Comparison of ENCODE assay signal across 10 cellular contexts in genomic region chr16:84177740-84178070, GRCh38. TPM values are rescaled to one million over a fixed set of nuclear protein-coding genes. Genes with fewer than 3 reads are reported as not detected.
A peak's percentile ranks its signal among the peaks of the same experiment; 100 is the strongest.
DNase-seq lines count a peak whose midpoint lies in the region; ATAC-seq, FAIRE-seq and TF ChIP-seq lines count a peak whose summit lies in the region.
"Had no signal": no experiment of that assay in that cellular context is flagged by ENCODE, and none has a peak within 500 bp of the region (broad histone marks: within the 10 kb centered on the region; RNA-seq: fewer than 3 reads in every experiment).

No MANE protein-coding gene starts in this region.

- no peaks in the 10 kb centered on the region for H3K9me3 ChIP-seq in ovary
- no peaks in the 10 kb centered on the region for H3K9me3 ChIP-seq in small intestine (ENCODE audit: control insufficient read depth, low read depth)
- no peaks in the 10 kb centered on the region for H3K9me3 ChIP-seq in CD8-positive, alpha-beta memory T cell (ENCODE audit: low read length)
- no peaks in the 10 kb centered on the region for H3K9me3 ChIP-seq in psoas muscle

- no peak overlapping the region for H3K4me3 Mint-ChIP-seq in CD8-positive, alpha-beta memory T cell

- H3K4me1 ChIP-seq in ovary (ENCODE audit: insufficient read depth) (peaks cover 16% of the 10 kb centered on the region), small intestine (ENCODE audit: control insufficient read depth in 2 of 2, insufficient read depth in 1 of 2, low read depth in 1 of 2, low read length in 1 of 2) (no peaks in the 10 kb centered on the region), psoas muscle (peaks cover 10% of the 10 kb centered on the region)
- H3K4me1 ChIP-seq in CD8-positive, alpha-beta memory T cell (ENCODE audit: insufficient read depth, low read length): no peaks in the 10 kb centered on the region

- H3K27ac ChIP-seq in ovary (peak overlapping the region; percentile 5 to 44), small intestine (ENCODE audit: low read depth in 1 of 2, low read length in 1 of 2) (peak overlapping the region in 1 of 2 donors; percentile 73), psoas muscle (no peak overlapping the region)
- H3K27ac ChIP-seq in CD8-positive, alpha-beta memory T cell (ENCODE audit: low read depth, low read length): no peak overlapping the region

- DNase-seq in AG04449 (ENCODE audit: low read depth, low spot score) (peak; percentile 52), RKO (ENCODE audit: low spot score) (peak; percentile 34), ovary (no peak), small intestine (no peak), psoas muscle (no peak)
- DNase-seq in CD8-positive, alpha-beta memory T cell: no peak
- DNase-seq: activated effector memory CD4-positive, alpha-beta T cell treated with anti-CD3 and anti-CD28 coated beads, Interleukin-2, amount 50 U/mL, for 16 hours; Karpas-422 had no signal

- no peak for TF ChIP-seq POLR2A in ovary (IDR thresholded peaks at IDR 0.05)

- H3K9me3 Mint-ChIP-seq in CD8-positive, alpha-beta memory T cell: no peaks in the 10 kb centered on the region

- H3K27me3 Mint-ChIP-seq in CD8-positive, alpha-beta memory T cell: peaks cover 0 to 2% of the 10 kb centered on the region in 2 donors

- H3K4me3 ChIP-seq in AG04449 (ENCODE audit: low read depth, low read length): no peak overlapping the region
- H3K4me3 ChIP-seq in ovary: no peak overlapping the region
- H3K4me3 ChIP-seq in small intestine (ENCODE audit: low read depth in 1 of 2, low read length in 2 of 2): no peak overlapping the region
- no peak overlapping the region for H3K4me3 ChIP-seq in CD8-positive, alpha-beta memory T cell (ENCODE audit: low read length)
- no peak overlapping the region for H3K4me3 ChIP-seq in psoas muscle

- no peaks in the 10 kb centered on the region for H3K27me3 ChIP-seq in ovary
- no peaks in the 10 kb centered on the region for H3K27me3 ChIP-seq in small intestine (ENCODE audit: control insufficient read depth in 2 of 2, insufficient read depth in 2 of 2, low read length in 2 of 2)
- no peaks in the 10 kb centered on the region for H3K27me3 ChIP-seq in CD8-positive, alpha-beta memory T cell (ENCODE audit: insufficient read depth, low read length, poor library complexity, severe bottlenecking)
- no peaks in the 10 kb centered on the region for H3K27me3 ChIP-seq in psoas muscle (ENCODE audit: insufficient read depth in 3 of 3, low read length in 2 of 3)

- H3K27ac Mint-ChIP-seq in CD8-positive, alpha-beta memory T cell: peak overlapping the region in 1 of 8 donors; percentile 49

- WGBS in ovary, 3 donors: 20 to 23% (median 20%) methylated on average over 9 of the region's 9 CpGs
- 55 to 70% (median 55%) methylated on average over 9 of the region's 9 CpGs for WGBS in small intestine, 3 donors
- WGBS in psoas muscle, 3 donors: 66 to 79% (median 77%) methylated on average over 9 of the region's 9 CpGs

- ATAC-seq in esophagus mucosa: peak; percentile 12
- ATAC-seq in GM18520 (IDR thresholded peaks at IDR 0.05; ENCODE audit: unreplicated experiment): no peak
- no peak for ATAC-seq in psoas muscle

- peaks cover 0 to 6% (median 5%) of the 10 kb centered on the region in 3 donors for H3K4me1 Mint-ChIP-seq in CD8-positive, alpha-beta memory T cell

- no peaks in the 10 kb centered on the region for H3K36me3 ChIP-seq in ovary
- peaks cover 5 to 28% of the 10 kb centered on the region in 2 donors for H3K36me3 ChIP-seq in small intestine (ENCODE audit: control insufficient read depth in 2 of 2, insufficient read depth in 2 of 2, low read length in 2 of 2)
- H3K36me3 ChIP-seq in CD8-positive, alpha-beta memory T cell (ENCODE audit: insufficient read depth, low read length): peaks cover 8% of the 10 kb centered on the region
- peaks cover 6 to 43% of the 10 kb centered on the region in 2 donors for H3K36me3 ChIP-seq in psoas muscle (ENCODE audit: insufficient read depth in 1 of 2, low read depth in 1 of 2)

- peaks cover 0 to 46% (median under 1%) of the 10 kb centered on the region in 3 donors for H3K36me3 Mint-ChIP-seq in CD8-positive, alpha-beta memory T cell

- intact Hi-C loops in ovary (cut with DNase I): loop anchor here in 1 of 4 donors (5.0 to 10.0 kb wide), 3 partner anchors 45 to 213 kb away; partner anchors contain the start of gene NECAB2
- intact Hi-C loops in psoas muscle (cut with DNase I): loop anchor here (2.0 to 10.0 kb wide), 3 partner anchors 33 to 307 kb away; partner anchors contain the start of genes DNAAF1 (in 1 of the 2) and HSDL1 (in 1 of the 2)

- no peak for TF ChIP-seq EP300 in ovary (IDR thresholded peaks at IDR 0.05)

- no peak for FAIRE-seq in small intestine (lab: Jason Lieb, UNC)

- TF ChIP-seq CTCF in AG04449 (IDR thresholded peaks at IDR 0.05; ENCODE audit: insufficient read depth, low read length, missing control alignments): no peak
- no peak for TF ChIP-seq CTCF in ovary (IDR thresholded peaks at IDR 0.05)
- TF ChIP-seq CTCF in psoas muscle (IDR thresholded peaks at IDR 0.05): no peak

- CTCF ChIA-PET in AG04449 (lab: Yijun Ruan, JAX): interaction anchor here (0.8 to 8.0 kb wide), 11 partner anchors 9 to 306 kb away, joined by 3 to 116 read pairs (median 4); partner anchors contain the start of genes MBTPS1 and TAF1C
- CTCF ChIA-PET in CD8-positive, alpha-beta memory T cell (lab: Charles Lee): interaction anchor here (1.0 to 1.1 kb wide), 2 partner anchors 9 to 329 kb away, joined by 3 to 5 read pairs; partner anchors contain the start of gene TAF1C

- POLR2A ChIA-PET in AG04449 (lab: Yijun Ruan, JAX): interaction anchor here (1.7 kb wide), 2 partner anchors 9 to 61 kb away, joined by 5 to 10 read pairs; partner anchors contain the start of genes MBTPS1 and TAF1C
- POLR2A ChIA-PET in CD8-positive, alpha-beta memory T cell (lab: Charles Lee): no interaction called here

RNA-seq across cellular contexts. Expression of gene TAF1C, which starts 9.2 kb away (rescaled TPM):
- total RNA-seq in esophagus mucosa: 18.3 TPM
- 10 to 100 TPM; 39.7 to 89.0 (median 58.4) TPM for total RNA-seq in ovary
- 10 to 100 TPM; 14.1 to 63.8 TPM for polyA plus RNA-seq in ovary
- polyA plus RNA-seq in small intestine: 10 to 100 TPM; 33.4 to 61.3 (median 38.1) TPM
- total RNA-seq in CD8-positive, alpha-beta memory T cell: 10 to 100 TPM; 49.9 to 51.2 TPM
- polyA plus RNA-seq in CD8-positive, alpha-beta memory T cell: 6.4 TPM
- 10 to 100 TPM in 3 of 4 donors, 1 to 10 TPM in 1; 8.3 to 22.3 (median 16.3) TPM for total RNA-seq in psoas muscle
- polyA plus RNA-seq in psoas muscle: 10 to 100 TPM; 13.6 to 24.4 (median 19.3) TPM

RNA-seq across cellular contexts. Expression of gene ADAD2, which starts 13.3 kb away (rescaled TPM):
- total RNA-seq in esophagus mucosa: 1.1 TPM
- total RNA-seq in ovary: under 1 TPM in 2 of 7 donors, not detected in 5; 0.71 to 0.97 TPM
- polyA plus RNA-seq in ovary: 1 to 10 TPM in 1 of 2 donors, under 1 TPM in 1; 0.12 to 2.0 TPM
- polyA plus RNA-seq in small intestine: under 1 TPM in 1 of 3 donors, not detected in 2; 0.27 TPM
- under 1 TPM in 1 of 2 experiments, not detected in 1; 0.40 TPM for total RNA-seq in CD8-positive, alpha-beta memory T cell
- not detected for polyA plus RNA-seq in CD8-positive, alpha-beta memory T cell
- not detected for total RNA-seq in psoas muscle
- under 1 TPM; 0.17 to 0.69 (median 0.18) TPM for polyA plus RNA-seq in psoas muscle

RNA-seq across cellular contexts. Expression of gene DNAAF1, which starts 32.6 kb away (rescaled TPM):
- total RNA-seq in esophagus mucosa: 0.16 TPM
- 10 to 100 TPM in 1 of 7 donors, 1 to 10 TPM in 4, under 1 TPM in 2; 0.33 to 42.6 (median 3.6) TPM for total RNA-seq in ovary
- 1 to 10 TPM in 1 of 2 donors, under 1 TPM in 1; 0.95 to 1.1 TPM for polyA plus RNA-seq in ovary
- polyA plus RNA-seq in small intestine: 1 to 10 TPM in 1 of 3 donors, under 1 TPM in 1, not detected in 1; 0.72 to 2.0 TPM
- under 1 TPM in 1 of 2 experiments, not detected in 1; 0.31 TPM for total RNA-seq in CD8-positive, alpha-beta memory T cell
- polyA plus RNA-seq in CD8-positive, alpha-beta memory T cell: 1.5 TPM
- not detected for total RNA-seq in psoas muscle
- polyA plus RNA-seq in psoas muscle: under 1 TPM; 0.17 to 0.44 (median 0.17) TPM

RNA-seq across cellular contexts. Expression of gene HSDL1, which starts 32.7 kb away (rescaled TPM):
- total RNA-seq in esophagus mucosa: 8.6 TPM
- total RNA-seq in ovary: 10 to 100 TPM; 17.5 to 34.1 (median 27.2) TPM
- 10 to 100 TPM; 17.6 to 28.2 TPM for polyA plus RNA-seq in ovary
- 10 to 100 TPM in 1 of 3 donors, 1 to 10 TPM in 2; 7.1 to 11.3 (median 9.4) TPM for polyA plus RNA-seq in small intestine
- 10 to 100 TPM; 13.5 to 15.2 TPM for total RNA-seq in CD8-positive, alpha-beta memory T cell
- polyA plus RNA-seq in CD8-positive, alpha-beta memory T cell: 7.0 TPM
- total RNA-seq in psoas muscle: 10 to 100 TPM; 12.4 to 24.4 (median 21.2) TPM
- polyA plus RNA-seq in psoas muscle: 10 to 100 TPM; 11.7 to 39.3 (median 12.0) TPM

Comparison
In these comparisons a context has a peak if more than half of its experiments do, and no peak if none do; other contexts are left out.
1. DNase-seq: peak in AG04449 (single experiment) and RKO (single experiment); none in ovary (0 of 5), small intestine (single experiment), CD8-positive, alpha-beta memory T cell (0 of 5) and psoas muscle (0 of 2).
2. H3K27ac ChIP-seq: peak in ovary (2 of 2); none in CD8-positive, alpha-beta memory T cell (single experiment) and psoas muscle (single experiment).